1 cellular context compared by ENCODE assay signal in genomic region chr21:18970416-18970815, GRCh38.
TF ChIP-seq lines count a peak whose summit lies in the region.

No MANE protein-coding gene starts in this region.

TF ChIP-seq in GM23338, 12 proteins besides CTCF, POLR2A, EP300 and RAD21 (continued from another document):
- TF ChIP-seq, protein P1, sequence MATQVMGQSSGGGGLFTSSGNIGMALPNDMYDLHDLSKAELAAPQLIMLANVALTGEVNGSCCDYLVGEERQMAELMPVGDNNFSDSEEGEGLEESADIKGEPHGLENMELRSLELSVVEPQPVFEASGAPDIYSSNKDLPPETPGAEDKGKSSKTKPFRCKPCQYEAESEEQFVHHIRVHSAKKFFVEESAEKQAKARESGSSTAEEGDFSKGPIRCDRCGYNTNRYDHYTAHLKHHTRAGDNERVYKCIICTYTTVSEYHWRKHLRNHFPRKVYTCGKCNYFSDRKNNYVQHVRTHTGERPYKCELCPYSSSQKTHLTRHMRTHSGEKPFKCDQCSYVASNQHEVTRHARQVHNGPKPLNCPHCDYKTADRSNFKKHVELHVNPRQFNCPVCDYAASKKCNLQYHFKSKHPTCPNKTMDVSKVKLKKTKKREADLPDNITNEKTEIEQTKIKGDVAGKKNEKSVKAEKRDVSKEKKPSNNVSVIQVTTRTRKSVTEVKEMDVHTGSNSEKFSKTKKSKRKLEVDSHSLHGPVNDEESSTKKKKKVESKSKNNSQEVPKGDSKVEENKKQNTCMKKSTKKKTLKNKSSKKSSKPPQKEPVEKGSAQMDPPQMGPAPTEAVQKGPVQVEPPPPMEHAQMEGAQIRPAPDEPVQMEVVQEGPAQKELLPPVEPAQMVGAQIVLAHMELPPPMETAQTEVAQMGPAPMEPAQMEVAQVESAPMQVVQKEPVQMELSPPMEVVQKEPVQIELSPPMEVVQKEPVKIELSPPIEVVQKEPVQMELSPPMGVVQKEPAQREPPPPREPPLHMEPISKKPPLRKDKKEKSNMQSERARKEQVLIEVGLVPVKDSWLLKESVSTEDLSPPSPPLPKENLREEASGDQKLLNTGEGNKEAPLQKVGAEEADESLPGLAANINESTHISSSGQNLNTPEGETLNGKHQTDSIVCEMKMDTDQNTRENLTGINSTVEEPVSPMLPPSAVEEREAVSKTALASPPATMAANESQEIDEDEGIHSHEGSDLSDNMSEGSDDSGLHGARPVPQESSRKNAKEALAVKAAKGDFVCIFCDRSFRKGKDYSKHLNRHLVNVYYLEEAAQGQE (IDR thresholded peaks at IDR 0.05; ENCODE audit: unreplicated experiment), result no peak
- TF ChIP-seq EZH2phosphoT487 (IDR thresholded peaks at IDR 0.05; ENCODE audit: unreplicated experiment) (no peak), ZNF331 (CRISPR knock-in tag; IDR thresholded peaks at IDR 0.05; ENCODE audit: low read depth) (no peak), STAT1 (IDR thresholded peaks at IDR 0.05; ENCODE audit: unreplicated experiment) (no peak), JUNB (IDR thresholded peaks at IDR 0.05; ENCODE audit: unreplicated experiment) (no peak), EZH2 (IDR thresholded peaks at IDR 0.05; ENCODE audit: low read depth, unreplicated experiment) (no peak), ETS1 (IDR thresholded peaks at IDR 0.05) (no peak)
